1 cellular context compared by ENCODE assay signal in the genomic region with DNA sequence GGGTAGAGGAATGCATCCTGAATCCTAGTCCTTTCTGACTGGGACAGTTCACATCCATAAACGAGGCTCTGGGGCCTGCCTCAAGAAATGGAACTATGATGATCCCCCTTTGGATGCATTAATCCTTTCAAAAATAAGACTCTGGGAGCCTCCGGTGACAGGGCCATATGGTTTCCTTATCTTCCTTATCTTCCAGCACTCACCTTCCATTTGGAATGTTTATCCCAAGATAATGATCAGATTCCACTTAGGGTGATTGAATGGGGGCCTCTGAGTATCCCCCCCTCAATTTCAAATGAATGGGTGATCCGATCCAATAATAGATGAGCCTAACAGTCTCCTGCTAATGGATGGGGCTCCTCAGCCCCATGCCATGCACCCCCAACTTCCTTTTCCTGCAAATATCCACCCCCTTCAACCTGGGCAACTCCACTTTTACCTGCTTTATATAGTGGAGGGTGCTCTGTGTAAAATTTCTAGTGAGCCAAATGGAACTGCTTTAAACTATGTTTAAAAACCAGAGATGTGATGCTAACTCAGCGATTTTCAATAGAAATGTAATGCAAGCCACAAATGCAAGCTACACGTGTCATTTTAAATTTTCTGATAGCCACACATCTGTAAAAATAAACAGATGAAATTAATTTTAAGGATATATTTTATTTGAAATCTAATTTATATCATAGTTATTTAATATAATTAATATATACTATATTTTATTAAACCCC.
TF ChIP-seq lines count a peak whose summit lies in the region.

No MANE protein-coding gene starts in this region.

TF ChIP-seq in K562, 482 proteins besides CTCF, POLR2A, EP300 and RAD21 (continued from another document):
- TF ChIP-seq, protein P1, sequence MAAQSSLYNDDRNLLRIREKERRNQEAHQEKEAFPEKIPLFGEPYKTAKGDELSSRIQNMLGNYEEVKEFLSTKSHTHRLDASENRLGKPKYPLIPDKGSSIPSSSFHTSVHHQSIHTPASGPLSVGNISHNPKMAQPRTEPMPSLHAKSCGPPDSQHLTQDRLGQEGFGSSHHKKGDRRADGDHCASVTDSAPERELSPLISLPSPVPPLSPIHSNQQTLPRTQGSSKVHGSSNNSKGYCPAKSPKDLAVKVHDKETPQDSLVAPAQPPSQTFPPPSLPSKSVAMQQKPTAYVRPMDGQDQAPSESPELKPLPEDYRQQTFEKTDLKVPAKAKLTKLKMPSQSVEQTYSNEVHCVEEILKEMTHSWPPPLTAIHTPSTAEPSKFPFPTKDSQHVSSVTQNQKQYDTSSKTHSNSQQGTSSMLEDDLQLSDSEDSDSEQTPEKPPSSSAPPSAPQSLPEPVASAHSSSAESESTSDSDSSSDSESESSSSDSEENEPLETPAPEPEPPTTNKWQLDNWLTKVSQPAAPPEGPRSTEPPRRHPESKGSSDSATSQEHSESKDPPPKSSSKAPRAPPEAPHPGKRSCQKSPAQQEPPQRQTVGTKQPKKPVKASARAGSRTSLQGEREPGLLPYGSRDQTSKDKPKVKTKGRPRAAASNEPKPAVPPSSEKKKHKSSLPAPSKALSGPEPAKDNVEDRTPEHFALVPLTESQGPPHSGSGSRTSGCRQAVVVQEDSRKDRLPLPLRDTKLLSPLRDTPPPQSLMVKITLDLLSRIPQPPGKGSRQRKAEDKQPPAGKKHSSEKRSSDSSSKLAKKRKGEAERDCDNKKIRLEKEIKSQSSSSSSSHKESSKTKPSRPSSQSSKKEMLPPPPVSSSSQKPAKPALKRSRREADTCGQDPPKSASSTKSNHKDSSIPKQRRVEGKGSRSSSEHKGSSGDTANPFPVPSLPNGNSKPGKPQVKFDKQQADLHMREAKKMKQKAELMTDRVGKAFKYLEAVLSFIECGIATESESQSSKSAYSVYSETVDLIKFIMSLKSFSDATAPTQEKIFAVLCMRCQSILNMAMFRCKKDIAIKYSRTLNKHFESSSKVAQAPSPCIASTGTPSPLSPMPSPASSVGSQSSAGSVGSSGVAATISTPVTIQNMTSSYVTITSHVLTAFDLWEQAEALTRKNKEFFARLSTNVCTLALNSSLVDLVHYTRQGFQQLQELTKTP (IDR thresholded peaks at IDR 0.05; ENCODE audit: low read depth in 1 of 2, partially characterized antibody in 2 of 2) = no peak
- TF ChIP-seq, protein P2, sequence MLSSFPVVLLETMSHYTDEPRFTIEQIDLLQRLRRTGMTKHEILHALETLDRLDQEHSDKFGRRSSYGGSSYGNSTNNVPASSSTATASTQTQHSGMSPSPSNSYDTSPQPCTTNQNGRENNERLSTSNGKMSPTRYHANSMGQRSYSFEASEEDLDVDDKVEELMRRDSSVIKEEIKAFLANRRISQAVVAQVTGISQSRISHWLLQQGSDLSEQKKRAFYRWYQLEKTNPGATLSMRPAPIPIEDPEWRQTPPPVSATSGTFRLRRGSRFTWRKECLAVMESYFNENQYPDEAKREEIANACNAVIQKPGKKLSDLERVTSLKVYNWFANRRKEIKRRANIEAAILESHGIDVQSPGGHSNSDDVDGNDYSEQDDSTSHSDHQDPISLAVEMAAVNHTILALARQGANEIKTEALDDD (IDR thresholded peaks at IDR 0.05) = no peak
- TF ChIP-seq JUN (IDR thresholded peaks at IDR 0.05; ENCODE audit: borderline replicate concordance, low read depth, low read length) (no peak), JUN (CRISPR knock-in tag; IDR thresholded peaks at IDR 0.05; ENCODE audit: borderline replicate concordance) (no peak), MAFK (IDR thresholded peaks at IDR 0.05; ENCODE audit: low read length) (peak; percentile 71; the same call in 1 of the 2 replicates), MAFF (IDR thresholded peaks at IDR 0.05; ENCODE audit: low read length) (peak; percentile 82), ZFP30 (CRISPR knock-in tag; IDR thresholded peaks at IDR 0.05; ENCODE audit: borderline replicate concordance) (no peak), U2AF1 (optimal IDR thresholded peaks at IDR 0.05; ENCODE audit: low read depth, low read length) (no peak), C11orf30 (IDR thresholded peaks at IDR 0.05; ENCODE audit: low read depth) (peak; percentile 83), ZNF184 (CRISPR knock-in tag; IDR thresholded peaks at IDR 0.05) (no peak)
- TF ChIP-seq, protein P3, sequence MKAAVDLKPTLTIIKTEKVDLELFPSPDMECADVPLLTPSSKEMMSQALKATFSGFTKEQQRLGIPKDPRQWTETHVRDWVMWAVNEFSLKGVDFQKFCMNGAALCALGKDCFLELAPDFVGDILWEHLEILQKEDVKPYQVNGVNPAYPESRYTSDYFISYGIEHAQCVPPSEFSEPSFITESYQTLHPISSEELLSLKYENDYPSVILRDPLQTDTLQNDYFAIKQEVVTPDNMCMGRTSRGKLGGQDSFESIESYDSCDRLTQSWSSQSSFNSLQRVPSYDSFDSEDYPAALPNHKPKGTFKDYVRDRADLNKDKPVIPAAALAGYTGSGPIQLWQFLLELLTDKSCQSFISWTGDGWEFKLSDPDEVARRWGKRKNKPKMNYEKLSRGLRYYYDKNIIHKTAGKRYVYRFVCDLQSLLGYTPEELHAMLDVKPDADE (conservative IDR thresholded peaks at IDR 0.05; ENCODE audit: control insufficient read depth, low read depth, low read length) = no peak
